Comparison of ENCODE assay signal across 10 cellular contexts in the genomic region with DNA sequence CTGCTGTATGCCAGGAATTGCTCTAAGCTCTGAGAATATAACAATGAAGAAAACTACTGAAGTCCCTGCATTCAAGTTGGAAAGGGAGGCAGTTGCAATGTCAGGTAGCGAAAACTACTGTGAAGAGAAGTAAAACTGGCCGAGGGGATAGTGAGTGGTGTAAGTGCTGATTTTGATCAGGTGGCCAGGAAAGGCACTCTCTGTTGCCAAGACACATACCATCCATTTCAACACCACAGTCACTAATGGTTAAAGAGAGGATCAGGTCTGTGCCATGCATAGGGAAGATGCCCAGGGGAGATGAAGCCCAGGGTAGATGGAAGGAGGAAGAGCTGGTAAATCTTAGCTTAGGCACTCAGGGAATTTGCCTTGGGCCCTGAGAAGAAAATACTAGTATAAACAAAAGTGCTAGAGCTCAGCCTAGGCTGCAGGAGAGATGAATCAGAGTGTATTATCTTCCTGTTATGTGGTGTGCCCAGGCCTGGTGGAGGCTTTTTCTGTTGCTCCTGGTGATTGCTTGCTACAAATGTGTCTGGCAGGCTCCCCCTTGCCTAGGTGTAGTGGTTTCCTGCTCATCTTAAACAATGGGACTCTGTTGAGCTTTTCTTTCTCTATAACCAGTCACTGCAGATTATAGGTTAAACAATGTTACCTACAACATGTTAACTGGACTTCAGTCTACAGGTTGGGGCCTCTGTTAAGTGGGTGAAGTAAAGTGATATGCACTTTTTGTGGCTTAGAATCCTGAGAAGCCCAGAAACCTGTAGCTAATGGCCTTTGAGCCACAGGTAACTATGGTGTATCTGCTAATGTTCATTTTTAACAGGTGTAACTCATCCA.
DNase-seq lines count a peak whose midpoint lies in the region; ATAC-seq and TF ChIP-seq lines count a peak whose summit lies in the region.
"Had no signal": no experiment of that assay in that cellular context is flagged by ENCODE, and none has a peak within 500 bp of the region (broad histone marks: within the 10 kb centered on the region; RNA-seq: fewer than 3 reads in every experiment).

No MANE protein-coding gene starts in this region.

- no peak overlapping the region for H4K91ac ChIP-seq in trophoblast cell (ENCODE audit: low read depth, low read length)

- no peak overlapping the region for H2BK12ac ChIP-seq in trophoblast cell (ENCODE audit: low read length)

- H3K4me2 ChIP-seq in OCI-LY1 (ENCODE audit: low read length) (peak overlapping the region; percentile 20), trophoblast cell (ENCODE audit: low read length) (no peak overlapping the region)

- peak; percentile 48 for DNase-seq in activated CD4-positive, alpha-beta T cell treated with anti-CD3 and anti-CD28 coated beads for 36 hours
- DNase-seq in activated CD4-positive, alpha-beta T cell treated with anti-CD3 and anti-CD28 coated beads, Interleukin-2, amount 50 U/mL, for 4 hours, result no peak
- DNase-seq in dedifferentiated amniotic fluid mesenchymal stem cell (ENCODE audit: extremely low spot score), result peak; percentile 46
- DNase-seq in trophoblast cell, result peak; percentile 67 to 86
- DNase-seq in epidermal melanocyte (ENCODE audit: insufficient read length, low spot score), result no peak
- no peak for DNase-seq in left lung
- DNase-seq: stimulated activated CD4-positive, alpha-beta T cell treated with anti-CD3 and anti-CD28 coated beads, Interleukin-4, amount 100 ng/mL, for 1 hour had no signal

- H3K4me1 Mint-ChIP-seq in activated CD4-positive, alpha-beta T cell treated with anti-CD3 and anti-CD28 coated beads for 36 hours, result peaks cover 66% of the 10 kb centered on the region

- H3K9ac ChIP-seq in OCI-LY1 (ENCODE audit: low read length) (peak overlapping the region; percentile 2; the same call in 1 of the 2 replicates), trophoblast cell (ENCODE audit: low read length) (no peak overlapping the region)

- H3K9me3 Mint-ChIP-seq in activated CD4-positive, alpha-beta T cell treated with anti-CD3 and anti-CD28 coated beads for 36 hours (ENCODE audit: low read depth), result no peaks in the 10 kb centered on the region

- no peaks in the 10 kb centered on the region for H3K27me3 ChIP-seq in OCI-LY1 (ENCODE audit: insufficient read depth, low read length)
- no peaks in the 10 kb centered on the region for H3K27me3 ChIP-seq in trophoblast cell (ENCODE audit: insufficient read depth, low read length)
- H3K27me3 ChIP-seq in left lung, result no peaks in the 10 kb centered on the region
- H3K27me3 ChIP-seq: tibial nerve had no signal

- H2AK5ac ChIP-seq in trophoblast cell (ENCODE audit: low read length), result no peak overlapping the region

- WGBS in trophoblast cell (ENCODE audit: extremely low coverage, insufficient coverage, insufficient read length), result no CpG with 5 or more reads among the region's 2 CpGs

- H3K14ac ChIP-seq in trophoblast cell (ENCODE audit: low read length), result no peak overlapping the region

- H4K8ac ChIP-seq in trophoblast cell (ENCODE audit: low read depth, low read length), result no peak overlapping the region

- no peak overlapping the region for H2BK5ac ChIP-seq in trophoblast cell (ENCODE audit: low read depth, low read length, poor library complexity)

- peaks cover 2% of the 10 kb centered on the region for H3K79me1 ChIP-seq in trophoblast cell (ENCODE audit: low read length)

- H3K27ac Mint-ChIP-seq in activated CD4-positive, alpha-beta T cell treated with anti-CD3 and anti-CD28 coated beads for 36 hours, result peak overlapping the region; percentile 34

- no peak overlapping the region for H2BK120ac ChIP-seq in trophoblast cell (ENCODE audit: insufficient read depth, low read length, poor library complexity)

- no peak overlapping the region for H3K23ac ChIP-seq in trophoblast cell (ENCODE audit: low read length)

- ATAC-seq in activated CD4-positive, alpha-beta T cell treated with anti-CD3 and anti-CD28 coated beads for 36 hours, result peak; percentile 75
- no peak for ATAC-seq in left lung
- ATAC-seq in GM21360 (IDR thresholded peaks at IDR 0.05; ENCODE audit: unreplicated experiment), result no peak

- no peak overlapping the region for H4K12ac ChIP-seq in trophoblast cell (ENCODE audit: low read depth, low read length)

- H3K36me3 Mint-ChIP-seq in activated CD4-positive, alpha-beta T cell treated with anti-CD3 and anti-CD28 coated beads for 36 hours (ENCODE audit: low read depth), result peaks cover 44% of the 10 kb centered on the region

- H3K4ac ChIP-seq in trophoblast cell (ENCODE audit: low read depth, low read length), result no peak overlapping the region

- POLR2A ChIA-PET in activated CD4-positive, alpha-beta T cell treated with anti-CD3 and anti-CD28 coated beads for 36 hours (lab: Charles Lee), result no interaction called here

- no peaks in the 10 kb centered on the region for H3F3A ChIP-seq in OCI-LY1 (ENCODE audit: insufficient read depth, low read length)

- H3K18ac ChIP-seq in trophoblast cell (ENCODE audit: low read length), result no peak overlapping the region

- no peaks in the 10 kb centered on the region for H3K79me2 ChIP-seq in OCI-LY1 (ENCODE audit: insufficient read depth, low read length)
- H3K79me2 ChIP-seq in trophoblast cell (ENCODE audit: control insufficient read depth, insufficient read depth, low read length, poor library complexity), result no peaks in the 10 kb centered on the region

- H3K4me3 Mint-ChIP-seq in activated CD4-positive, alpha-beta T cell treated with anti-CD3 and anti-CD28 coated beads for 36 hours, result no peak overlapping the region

- H3K4me1 ChIP-seq in OCI-LY1 (ENCODE audit: insufficient read depth, low read length, severe bottlenecking) (peaks cover 61% of the 10 kb centered on the region), trophoblast cell (ENCODE audit: control insufficient read depth in 1 of 2, insufficient read depth in 2 of 2, low read length in 2 of 2) (peaks cover 9 to 17% of the 10 kb centered on the region in 2 experiments), left lung (peaks cover 6 to 23% of the 10 kb centered on the region in 2 donors)

- H3K4me3 ChIP-seq in OCI-LY1 (ENCODE audit: low read depth, low read length, poor library complexity, severe bottlenecking), result no peak overlapping the region
- H3K4me3 ChIP-seq in trophoblast cell (ENCODE audit: low read depth, low read length), result no peak overlapping the region
- no peak overlapping the region for H3K4me3 ChIP-seq in left lung
- H3K4me3 ChIP-seq: tibial nerve had no signal

- TF ChIP-seq CTCF in OCI-LY1 (IDR thresholded peaks at IDR 0.05; ENCODE audit: low read length), result no peak
- TF ChIP-seq CTCF in left lung (IDR thresholded peaks at IDR 0.05), result no peak

- H3K27me3 Mint-ChIP-seq in activated CD4-positive, alpha-beta T cell treated with anti-CD3 and anti-CD28 coated beads for 36 hours, result no peaks in the 10 kb centered on the region

- intact Hi-C loops in activated CD4-positive, alpha-beta T cell treated with anti-CD3 and anti-CD28 coated beads for 36 hours (cut with DNase I, micrococcal nuclease), result no loop called here
- intact Hi-C loops in left lung (cut with DNase I), result no loop called here

- CTCF ChIA-PET in activated CD4-positive, alpha-beta T cell treated with anti-CD3 and anti-CD28 coated beads for 36 hours (lab: Charles Lee), result interaction anchor here (0.6 to 1.5 kb wide), 2 partner anchors 9 to 24 kb away, joined by 3 to 5 read pairs; no protein-coding TSS in a partner anchor

- H2AFZ ChIP-seq in OCI-LY1 (ENCODE audit: low read length) (no peak overlapping the region), trophoblast cell (ENCODE audit: insufficient read depth, low read length, poor library complexity) (no peak overlapping the region)

- no peaks in the 10 kb centered on the region for H3K9me2 ChIP-seq in OCI-LY1 (ENCODE audit: low read depth, low read length)

- H3K9me3 ChIP-seq in OCI-LY1 (ENCODE audit: low read length) (no peaks in the 10 kb centered on the region), trophoblast cell (ENCODE audit: insufficient read depth, low read depth, low read length) (no peaks in the 10 kb centered on the region), left lung (no peaks in the 10 kb centered on the region)
- H3K9me3 ChIP-seq: tibial nerve had no signal

- H4K20me1 ChIP-seq in OCI-LY1 (ENCODE audit: insufficient read depth, low read length), result no peaks in the 10 kb centered on the region

- peaks cover 18% of the 10 kb centered on the region; the same call in 1 of the 2 replicates for H3K36me3 ChIP-seq in OCI-LY1 (ENCODE audit: insufficient read depth, low read length)
- H3K36me3 ChIP-seq in trophoblast cell (ENCODE audit: control insufficient read depth in 1 of 2, insufficient read depth in 2 of 2, low read length in 2 of 2), result no peaks in the 10 kb centered on the region
- H3K36me3 ChIP-seq in left lung, result peaks cover 0 to 17% of the 10 kb centered on the region in 2 donors

- H3K27ac ChIP-seq in OCI-LY1 (ENCODE audit: low read depth, low read length, poor library complexity, severe bottlenecking) (peak overlapping the region; percentile 23), trophoblast cell (ENCODE audit: low read depth, low read length) (peak overlapping the region; percentile 72), left lung (no peak overlapping the region)

Comparison
In these comparisons a context has a peak if more than half of its experiments do, and no peak if none do; other contexts are left out.
1. DNase-seq: peak in activated CD4-positive, alpha-beta T cell treated with anti-CD3 and anti-CD28 coated beads for 36 hours (single experiment), dedifferentiated amniotic fluid mesenchymal stem cell (single experiment) and trophoblast cell (2 of 2); none in activated CD4-positive, alpha-beta T cell treated with anti-CD3 and anti-CD28 coated beads, Interleukin-2, amount 50 U/mL, for 4 hours (0 of 2), epidermal melanocyte (single experiment) and left lung (0 of 2).
2. H3K27ac ChIP-seq: peak in OCI-LY1 (single experiment) and trophoblast cell (single experiment); none in left lung (0 of 2).